ENCODE assay signal across 11 cellular contexts in the genomic region with DNA sequence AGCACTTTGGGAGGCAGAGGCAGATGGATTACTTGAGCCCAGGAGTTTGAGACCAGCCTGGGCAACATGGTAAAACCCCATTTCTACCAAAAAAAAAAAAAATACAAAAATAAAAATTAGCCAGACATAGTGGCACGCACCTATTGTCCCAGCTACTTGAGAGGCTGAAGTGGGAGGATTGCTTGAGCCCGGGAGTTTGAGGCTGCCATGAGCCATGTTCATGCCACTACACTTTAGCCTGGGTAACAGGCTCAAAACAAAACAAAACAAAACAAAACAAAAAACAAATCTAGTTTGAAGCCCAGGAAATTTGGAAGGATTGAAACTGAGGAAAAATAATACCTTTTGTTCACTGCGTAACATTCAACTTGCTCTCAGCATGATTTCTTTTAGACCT. TPM values are rescaled to one million over a fixed set of nuclear protein-coding genes. Genes with fewer than 3 reads are reported as not detected.
DNase-seq lines count a peak whose midpoint lies in the region; ATAC-seq and TF ChIP-seq lines count a peak whose summit lies in the region.
"Had no signal": no experiment of that assay in that cellular context is flagged by ENCODE, and none has a peak within 500 bp of the region (broad histone marks: within the 10 kb centered on the region; RNA-seq: fewer than 3 reads in every experiment).

No MANE protein-coding gene starts in this region.

- H3K4me1 Mint-ChIP-seq in T-helper 2 cell treated with Interferon-gamma antibody and Interleukin-4, amounts not matched to agents 5 μg/mL and 100 μg/mL, for 36 hours (ENCODE audit: low read depth) = peaks cover 49% of the 10 kb centered on the region

- no peaks in the 10 kb centered on the region for H3K36me3 ChIP-seq in fibroblast of lung (ENCODE audit: control insufficient read depth, insufficient read depth, low read length)
- H3K36me3 ChIP-seq in subcutaneous abdominal adipose tissue (ENCODE audit: control insufficient read depth in 5 of 5, insufficient read depth in 5 of 5, low read length in 5 of 5) = no peaks in the 10 kb centered on the region

- no peaks in the 10 kb centered on the region for H3K27me3 Mint-ChIP-seq in T-helper 2 cell treated with Interferon-gamma antibody and Interleukin-4, amounts not matched to agents 5 μg/mL and 100 μg/mL, for 36 hours (ENCODE audit: low read depth)

- H3K4me3 ChIP-seq in fibroblast of lung (replicated peaks in 1 of 4; ENCODE audit: control extremely low read depth in 1 of 4, insufficient read depth in 1 of 4, low read depth in 3 of 4, low read length in 4 of 4) = no peak overlapping the region
- H3K4me3 ChIP-seq in subcutaneous abdominal adipose tissue (ENCODE audit: low read depth in 1 of 5, low read length in 5 of 5) = no peak overlapping the region

- H3K27me3 ChIP-seq in fibroblast of lung (ENCODE audit: control insufficient read depth, insufficient read depth, low read length) (no peaks in the 10 kb centered on the region), subcutaneous abdominal adipose tissue (ENCODE audit: control insufficient read depth in 5 of 5, insufficient read depth in 4 of 5, low read length in 5 of 5) (no peaks in the 10 kb centered on the region)

- peak; percentile 50 for ATAC-seq in SK-N-SH treated with all-trans-retinoic acid at 6 μM for 48 hours

- peaks cover 4% of the 10 kb centered on the region for H3K36me3 Mint-ChIP-seq in T-helper 2 cell treated with Interferon-gamma antibody and Interleukin-4, amounts not matched to agents 5 μg/mL and 100 μg/mL, for 36 hours (ENCODE audit: low read depth)

- H3K9me3 ChIP-seq in fibroblast of lung (ENCODE audit: control insufficient read depth, insufficient read depth, low read depth, low read length) = no peaks in the 10 kb centered on the region
- no peaks in the 10 kb centered on the region for H3K9me3 ChIP-seq in subcutaneous abdominal adipose tissue (ENCODE audit: control insufficient read depth in 5 of 5, low read length in 5 of 5)

- TF ChIP-seq CTCF in fibroblast of lung (conservative IDR thresholded peaks at IDR 0.05 in 1 of 2, IDR thresholded peaks at IDR 0.05 in 1 of 2; ENCODE audit: low read depth in 1 of 2, low read length in 2 of 2) = no peak

- no peaks in the 10 kb centered on the region for H4K20me1 ChIP-seq in fibroblast of lung (ENCODE audit: control insufficient read depth, extremely low read depth, insufficient read depth, low read length)

- H2AFZ ChIP-seq in fibroblast of lung (ENCODE audit: low read length) = no peak overlapping the region

- no peaks in the 10 kb centered on the region for H3K9me3 Mint-ChIP-seq in T-helper 2 cell treated with Interferon-gamma antibody and Interleukin-4, amounts not matched to agents 5 μg/mL and 100 μg/mL, for 36 hours

- peaks cover 94% of the 10 kb centered on the region for H3K79me2 ChIP-seq in fibroblast of lung (ENCODE audit: control insufficient read depth, insufficient read depth, low read length)

- H3K27ac Mint-ChIP-seq in T-helper 2 cell treated with Interferon-gamma antibody and Interleukin-4, amounts not matched to agents 5 μg/mL and 100 μg/mL, for 36 hours = peak overlapping the region; percentile 38

- H3K4me2 ChIP-seq in fibroblast of lung (ENCODE audit: extremely low read depth, insufficient read depth, low read length) = peak overlapping the region; percentile 75

- no peak for DNase-seq in T-helper 2 cell treated with Interferon-gamma antibody and Interleukin-4, amounts not matched to agents 5 μg/mL and 100 μg/mL, for 36 hours (ENCODE audit: low spot score)
- DNase-seq in T-helper 2 cell = no peak
- no peak for DNase-seq in fibroblast of lung (ENCODE audit: low read depth in 2 of 2)
- DNase-seq in anterior cingulate cortex (lab: John Stamatoyannopoulos, UW) = no peak
- DNase-seq in T1000 (lab: John Stamatoyannopoulos, UW) = no peak
- no peak for DNase-seq in NCI-H524 treated with DMSO at 0.1 percent for 48 hours (lab: John Stamatoyannopoulos, UW)
- DNase-seq: ACHN; activated T-cell treated with anti-CD3 and anti-CD28 coated beads, Interleukin-2, amount 50 U/mL, for 1 hour; NCI-H1417 treated with DMSO at 0.1 percent for 48 hours had no signal

- H3K9ac ChIP-seq in fibroblast of lung (ENCODE audit: insufficient read depth, low read length) = no peak overlapping the region
- H3K9ac ChIP-seq in subcutaneous abdominal adipose tissue (ENCODE audit: low read length in 5 of 5) = no peak overlapping the region

- H3K27ac ChIP-seq in fibroblast of lung (ENCODE audit: insufficient read depth, low read length) (peak overlapping the region; percentile 59), subcutaneous abdominal adipose tissue (ENCODE audit: low read depth, low read length) (peak overlapping the region; percentile 31)

- H3K4me1 ChIP-seq in fibroblast of lung (ENCODE audit: control insufficient read depth, extremely low read depth, insufficient read depth, low read length) (peaks cover 19% of the 10 kb centered on the region), subcutaneous abdominal adipose tissue (ENCODE audit: control insufficient read depth in 5 of 5, insufficient read depth in 5 of 5, low read length in 5 of 5) (peaks cover 3 to 70% (median 32%) of the 10 kb centered on the region in 5 donors)

- peak overlapping the region; percentile 51 for H3K4me3 Mint-ChIP-seq in T-helper 2 cell treated with Interferon-gamma antibody and Interleukin-4, amounts not matched to agents 5 μg/mL and 100 μg/mL, for 36 hours

TF ChIP-seq in SK-N-SH treated with all-trans-retinoic acid at 6 μM for 48 hours, 23 proteins besides CTCF, POLR2A, EP300 and RAD21:
- TF ChIP-seq ZFP30 (CRISPR knock-in tag; IDR thresholded peaks at IDR 0.05) (no peak), TCF4 (CRISPR knock-in tag; IDR thresholded peaks at IDR 0.05; ENCODE audit: borderline replicate concordance) (no peak), ZNF565 (CRISPR knock-in tag; conservative IDR thresholded peaks at IDR 0.05; ENCODE audit: low read depth) (no peak), ESRRG (CRISPR knock-in tag; IDR thresholded peaks at IDR 0.05) (no peak), ZNF70 (CRISPR knock-in tag; IDR thresholded peaks at IDR 0.05) (no peak), TOX (CRISPR knock-in tag; IDR thresholded peaks at IDR 0.05; ENCODE audit: borderline replicate concordance) (no peak), POU6F1 (CRISPR knock-in tag; IDR thresholded peaks at IDR 0.05; ENCODE audit: borderline replicate concordance, low read depth) (no peak), CSDC2 (CRISPR knock-in tag; IDR thresholded peaks at IDR 0.05) (no peak), ZC3H10 (CRISPR knock-in tag; IDR thresholded peaks at IDR 0.05) (no peak), SNAI2 (CRISPR knock-in tag; IDR thresholded peaks at IDR 0.05) (no peak), ISL1 (CRISPR knock-in tag; IDR thresholded peaks at IDR 0.05) (no peak), BACH2 (CRISPR knock-in tag; IDR thresholded peaks at IDR 0.05; ENCODE audit: borderline replicate concordance) (no peak), OSR1 (CRISPR knock-in tag; IDR thresholded peaks at IDR 0.05) (no peak), GLIS3 (CRISPR knock-in tag; IDR thresholded peaks at IDR 0.05) (no peak)
- TF ChIP-seq, protein P1, sequence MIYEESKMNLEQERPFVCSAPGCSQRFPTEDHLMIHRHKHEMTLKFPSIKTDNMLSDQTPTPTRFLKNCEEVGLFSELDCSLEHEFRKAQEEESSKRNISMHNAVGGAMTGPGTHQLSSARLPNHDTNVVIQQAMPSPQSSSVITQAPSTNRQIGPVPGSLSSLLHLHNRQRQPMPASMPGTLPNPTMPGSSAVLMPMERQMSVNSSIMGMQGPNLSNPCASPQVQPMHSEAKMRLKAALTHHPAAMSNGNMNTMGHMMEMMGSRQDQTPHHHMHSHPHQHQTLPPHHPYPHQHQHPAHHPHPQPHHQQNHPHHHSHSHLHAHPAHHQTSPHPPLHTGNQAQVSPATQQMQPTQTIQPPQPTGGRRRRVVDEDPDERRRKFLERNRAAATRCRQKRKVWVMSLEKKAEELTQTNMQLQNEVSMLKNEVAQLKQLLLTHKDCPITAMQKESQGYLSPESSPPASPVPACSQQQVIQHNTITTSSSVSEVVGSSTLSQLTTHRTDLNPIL (CRISPR knock-in tag; IDR thresholded peaks at IDR 0.05; ENCODE audit: low read depth) = no peak
- TF ChIP-seq, protein P2, sequence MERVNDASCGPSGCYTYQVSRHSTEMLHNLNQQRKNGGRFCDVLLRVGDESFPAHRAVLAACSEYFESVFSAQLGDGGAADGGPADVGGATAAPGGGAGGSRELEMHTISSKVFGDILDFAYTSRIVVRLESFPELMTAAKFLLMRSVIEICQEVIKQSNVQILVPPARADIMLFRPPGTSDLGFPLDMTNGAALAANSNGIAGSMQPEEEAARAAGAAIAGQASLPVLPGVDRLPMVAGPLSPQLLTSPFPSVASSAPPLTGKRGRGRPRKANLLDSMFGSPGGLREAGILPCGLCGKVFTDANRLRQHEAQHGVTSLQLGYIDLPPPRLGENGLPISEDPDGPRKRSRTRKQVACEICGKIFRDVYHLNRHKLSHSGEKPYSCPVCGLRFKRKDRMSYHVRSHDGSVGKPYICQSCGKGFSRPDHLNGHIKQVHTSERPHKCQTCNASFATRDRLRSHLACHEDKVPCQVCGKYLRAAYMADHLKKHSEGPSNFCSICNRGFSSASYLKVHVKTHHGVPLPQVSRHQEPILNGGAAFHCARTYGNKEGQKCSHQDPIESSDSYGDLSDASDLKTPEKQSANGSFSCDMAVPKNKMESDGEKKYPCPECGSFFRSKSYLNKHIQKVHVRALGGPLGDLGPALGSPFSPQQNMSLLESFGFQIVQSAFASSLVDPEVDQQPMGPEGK (CRISPR knock-in tag; IDR thresholded peaks at IDR 0.05; ENCODE audit: borderline replicate concordance) = no peak

RNA-seq across cellular contexts. Expression of gene TMOD3, which starts 16.6 kb away (rescaled TPM):
- total RNA-seq in fibroblast of lung = 30.6 and 35.3 TPM in 2 replicates
- 19.8 and 33.7 TPM in 2 replicates for polyA plus RNA-seq in fibroblast of lung
- 17.5 and 30.2 TPM in 2 replicates for polyA plus RNA-seq in fibroblast of lung (2012)
- 5.1 and 8.0 TPM in 2 replicates for polyA minus RNA-seq in fibroblast of lung (ENCODE audit: low replicate concordance)
